In genomic region chr18:35117951-35118411, GRCh38 we compare ENCODE assay signal across 10 cellular contexts.
DNase-seq lines count a peak whose midpoint lies in the region; ATAC-seq, FAIRE-seq and TF ChIP-seq lines count a peak whose summit lies in the region.
"Had no signal": no experiment of that assay in that cellular context is flagged by ENCODE, and none has a peak within 500 bp of the region (broad histone marks: within the 10 kb centered on the region; RNA-seq: fewer than 3 reads in every experiment).

No MANE protein-coding gene starts in this region.

- no peak for FAIRE-seq in GM19239 (lab: Jason Lieb, UNC)
- FAIRE-seq: TTC549 had no signal

- peaks cover 6 to 26% (median 13%) of the 10 kb centered on the region in 3 donors for H3K4me1 ChIP-seq in esophagus squamous epithelium
- peaks cover 8 to 21% (median 18%) of the 10 kb centered on the region in 5 donors for H3K4me1 ChIP-seq in subcutaneous abdominal adipose tissue (ENCODE audit: control insufficient read depth in 5 of 5, insufficient read depth in 5 of 5, low read length in 5 of 5)

- H3K27ac ChIP-seq in esophagus squamous epithelium (peak overlapping the region in 3 of 4 donors; percentile 59 to 70 (median 59)), subcutaneous abdominal adipose tissue (ENCODE audit: low read depth, low read length) (peak overlapping the region; percentile 69)

- no peak for ATAC-seq in GM19023 (IDR thresholded peaks at IDR 0.05; ENCODE audit: unreplicated experiment)

- H3K36me3 ChIP-seq in esophagus squamous epithelium (no peaks in the 10 kb centered on the region), subcutaneous abdominal adipose tissue (ENCODE audit: control insufficient read depth in 5 of 5, insufficient read depth in 5 of 5, low read length in 5 of 5) (peaks cover 0 to 2% (median 0%) of the 10 kb centered on the region in 5 donors)

- no peaks in the 10 kb centered on the region for H3K27me3 ChIP-seq in esophagus squamous epithelium
- no peaks in the 10 kb centered on the region for H3K27me3 ChIP-seq in subcutaneous abdominal adipose tissue (ENCODE audit: control insufficient read depth in 5 of 5, insufficient read depth in 4 of 5, low read length in 5 of 5)

- 41 to 61% methylated on average over 6 of the region's 7 CpGs for WGBS in esophagus squamous epithelium, 2 donors

- H3K4me3 ChIP-seq in esophagus squamous epithelium (peak overlapping the region in 1 of 4 donors; percentile 14), subcutaneous abdominal adipose tissue (ENCODE audit: low read depth in 1 of 5, low read length in 5 of 5) (peak overlapping the region in 4 of 5 donors; percentile 37 to 52 (median 46))

- no peaks in the 10 kb centered on the region for H3K9me3 ChIP-seq in esophagus squamous epithelium
- no peaks in the 10 kb centered on the region for H3K9me3 ChIP-seq in subcutaneous abdominal adipose tissue (ENCODE audit: control insufficient read depth in 5 of 5, low read length in 5 of 5)

- no peak for TF ChIP-seq POLR2A in esophagus squamous epithelium (IDR thresholded peaks at IDR 0.05)

- intact Hi-C loops in esophagus squamous epithelium (cut with DNase I): no loop called here

- TF ChIP-seq CTCF in esophagus squamous epithelium (IDR thresholded peaks at IDR 0.05): no peak

- DNase-seq in LHCN-M2 (ENCODE audit: low read depth) (peak; percentile 73), esophagus squamous epithelium (lab: John Stamatoyannopoulos, UW) (no peak), midbrain (lab: John Stamatoyannopoulos, UW) (peak; percentile 47), GM19239 (ENCODE audit: insufficient read length, low spot score) (no peak), DMS79 (lab: John Stamatoyannopoulos, UW) (no peak), DMS114 treated with DMSO at 0.1 percent for 48 hours (lab: John Stamatoyannopoulos, UW; ENCODE audit: unreplicated experiment) (no peak)
- DNase-seq: NCI-H69 had no signal

- H3K9ac ChIP-seq in subcutaneous abdominal adipose tissue (ENCODE audit: low read length in 5 of 5): peak overlapping the region in 4 of 5 donors; percentile 35 to 53 (median 42)

Comparison
In these comparisons a context has a peak if more than half of its experiments do, and no peak if none do; other contexts are left out.
1. DNase-seq: peak in LHCN-M2 (single experiment) and midbrain (single experiment); none in esophagus squamous epithelium (single experiment), GM19239 (single experiment), DMS79 (single experiment) and DMS114 treated with DMSO at 0.1 percent for 48 hours (single experiment).